ENCODE assay signal across 7 cellular contexts in the genomic region with DNA sequence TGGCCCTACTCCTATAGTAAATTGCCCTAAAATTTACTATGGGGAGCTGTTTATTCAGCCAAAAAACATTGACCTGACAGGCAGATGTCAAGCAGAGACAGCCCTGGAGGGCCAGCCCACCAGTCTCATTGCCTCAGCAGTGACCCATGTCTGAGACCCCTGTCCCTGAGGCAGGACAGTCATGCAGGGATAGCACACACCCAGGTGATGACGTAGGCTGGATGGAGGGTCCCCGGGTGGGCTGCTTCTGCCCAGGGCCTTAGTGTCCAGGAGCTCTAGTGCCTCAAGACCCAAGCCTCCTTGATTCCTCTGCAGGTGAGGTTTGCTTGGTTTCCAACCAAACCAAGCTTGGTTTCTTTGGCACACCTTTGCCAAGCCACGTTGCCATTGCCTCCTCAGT.
"Had no signal": no experiment of that assay in that cellular context is flagged by ENCODE, and none has a peak within 500 bp of the region (broad histone marks: within the 10 kb centered on the region; RNA-seq: fewer than 3 reads in every experiment).

No MANE protein-coding gene starts in this region.

- H3K9me3 Mint-ChIP-seq: HFFc6 had no signal

- H3K4me3 ChIP-seq: GM23248, HAP-1 had no signal

- H3K4me1 ChIP-seq: HAP-1 had no signal

- H3K27ac Mint-ChIP-seq: HFFc6, IgD-negative memory B cell had no signal

- H3K9me3 ChIP-seq: HAP-1 had no signal

- H3K36me3 ChIP-seq: HAP-1 had no signal

- H3K4me3 Mint-ChIP-seq: HFFc6, IgD-negative memory B cell had no signal

- H3K27ac ChIP-seq: GM23248 had no signal

- DNase-seq: GM23248, GOT3, H7, HFFc6 had no signal

- H2AFZ ChIP-seq: GM23248 had no signal

- ATAC-seq: HCT116 had no signal
